In genomic region chr13:23202383-23202782, GRCh38 we compare ENCODE assay signal across 22 cellular contexts. TPM values are rescaled to one million over a fixed set of nuclear protein-coding genes. Genes with fewer than 3 reads are reported as not detected.
"Had no signal": no experiment of that assay in that cellular context is flagged by ENCODE, and none has a peak within 500 bp of the region (broad histone marks: within the 10 kb centered on the region; RNA-seq: fewer than 3 reads in every experiment).

No MANE protein-coding gene starts in this region.

- ATAC-seq: activated naive CD4-positive, alpha-beta T cell treated with anti-CD3 and anti-CD28 coated beads, Interleukin-2, amount 50 U/mL, for 72 hours; stimulated activated naive CD8-positive, alpha-beta T cell treated with anti-CD3 and anti-CD28 coated beads, Interleukin-15, amount 100 ng/mL, for 72 hours had no signal

- H3K36me3 Mint-ChIP-seq: activated naive CD4-positive, alpha-beta T cell treated with anti-CD3 and anti-CD28 coated beads, Interleukin-2, amount 50 U/mL, for 72 hours had no signal

- H3K4me1 ChIP-seq: adrenal gland, right atrium auricular region had no signal

- H3K9me3 Mint-ChIP-seq: stimulated activated naive CD8-positive, alpha-beta T cell treated with anti-CD3 and anti-CD28 coated beads, Interleukin-15, amount 100 ng/mL, for 72 hours had no signal

- DNase-seq: activated CD4-positive, alpha-beta T cell treated with anti-CD3 and anti-CD28 coated beads, Interleukin-2, amount 50 U/mL, for 1 hour; activated CD4-positive, CD25-positive, alpha-beta regulatory T cell treated with anti-CD3 and anti-CD28 coated beads, Interleukin-2, amount 50 U/mL, for 72 hours; activated gamma-delta T cell; adrenal gland; dorsolateral prefrontal cortex; head of caudate nucleus; nucleus accumbens; posterior cingulate gyrus; stimulated activated CD4-positive, alpha-beta T cell treated with anti-CD3 and anti-CD28 coated beads, Interleukin-2, amount 100 ng/mL, for 48 hours; stimulated activated naive CD8-positive, alpha-beta T cell treated with anti-CD3 and anti-CD28 coated beads, Interleukin-15, amount 100 ng/mL, for 72 hours; T-helper 2 cell; trophoblast cell had no signal

- H3K36me3 ChIP-seq: adrenal gland, cardiac muscle cell, right atrium auricular region had no signal

- H3K4me3 Mint-ChIP-seq: nephron; stimulated activated naive CD8-positive, alpha-beta T cell treated with anti-CD3 and anti-CD28 coated beads, Interleukin-15, amount 100 ng/mL, for 72 hours had no signal

- H3K4me1 Mint-ChIP-seq: nephron; stimulated activated naive CD8-positive, alpha-beta T cell treated with anti-CD3 and anti-CD28 coated beads, Interleukin-15, amount 100 ng/mL, for 72 hours had no signal

- H3K27me3 ChIP-seq: adrenal gland, cardiac muscle cell, dorsolateral prefrontal cortex, right atrium auricular region had no signal

- H3K27ac ChIP-seq: adrenal gland, cardiac muscle cell, dorsolateral prefrontal cortex, epithelial cell of prostate, right atrium auricular region, skin epidermis, VCaP had no signal

- H3K4me3 ChIP-seq: adrenal gland, cardiac muscle cell, dorsolateral prefrontal cortex, lung, right atrium auricular region, skin epidermis had no signal

- H3K27ac Mint-ChIP-seq: activated naive CD4-positive, alpha-beta T cell treated with anti-CD3 and anti-CD28 coated beads, Interleukin-2, amount 50 U/mL, for 72 hours; nephron; stimulated activated naive CD8-positive, alpha-beta T cell treated with anti-CD3 and anti-CD28 coated beads, Interleukin-15, amount 100 ng/mL, for 72 hours had no signal

- H3K9me3 ChIP-seq: adrenal gland had no signal

RNA-seq across cellular contexts. Expression of gene SGCG, which starts 21.6 kb away (rescaled TPM):
- total RNA-seq: activated CD8-positive, alpha-beta memory T cell treated with anti-CD3 and anti-CD28 coated beads for 36 hours; activated naive CD4-positive, alpha-beta T cell treated with anti-CD3 and anti-CD28 coated beads, Interleukin-2, amount 50 U/mL, for 72 hours had no signal
- polyA plus RNA-seq: cardiac muscle cell, keratinocyte had no signal
